ENCODE assay signal across 1 cellular context in the genomic region with DNA sequence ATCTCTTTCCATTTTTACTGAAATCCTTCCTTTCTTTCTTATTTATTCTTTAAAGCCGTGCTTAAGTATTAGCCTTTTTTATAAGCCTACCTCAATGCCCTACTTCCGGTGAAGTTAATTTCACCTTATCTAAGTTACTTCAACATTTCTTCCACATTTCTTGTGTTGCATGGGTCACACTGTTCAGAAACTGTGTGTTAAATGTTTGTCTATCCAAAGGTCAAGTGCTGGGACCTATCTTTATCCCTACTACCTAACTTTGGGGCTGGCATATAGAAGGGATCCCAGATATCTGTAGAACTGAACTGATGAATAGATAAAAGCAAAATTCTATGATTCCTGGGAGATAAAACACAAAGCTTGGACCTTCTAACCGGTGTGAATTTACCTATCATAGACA.
TF ChIP-seq lines count a peak whose summit lies in the region.

No MANE protein-coding gene starts in this region.

TF ChIP-seq in GM23338, 12 proteins besides CTCF, POLR2A, EP300 and RAD21 (continued from another document):
- TF ChIP-seq, protein P1, sequence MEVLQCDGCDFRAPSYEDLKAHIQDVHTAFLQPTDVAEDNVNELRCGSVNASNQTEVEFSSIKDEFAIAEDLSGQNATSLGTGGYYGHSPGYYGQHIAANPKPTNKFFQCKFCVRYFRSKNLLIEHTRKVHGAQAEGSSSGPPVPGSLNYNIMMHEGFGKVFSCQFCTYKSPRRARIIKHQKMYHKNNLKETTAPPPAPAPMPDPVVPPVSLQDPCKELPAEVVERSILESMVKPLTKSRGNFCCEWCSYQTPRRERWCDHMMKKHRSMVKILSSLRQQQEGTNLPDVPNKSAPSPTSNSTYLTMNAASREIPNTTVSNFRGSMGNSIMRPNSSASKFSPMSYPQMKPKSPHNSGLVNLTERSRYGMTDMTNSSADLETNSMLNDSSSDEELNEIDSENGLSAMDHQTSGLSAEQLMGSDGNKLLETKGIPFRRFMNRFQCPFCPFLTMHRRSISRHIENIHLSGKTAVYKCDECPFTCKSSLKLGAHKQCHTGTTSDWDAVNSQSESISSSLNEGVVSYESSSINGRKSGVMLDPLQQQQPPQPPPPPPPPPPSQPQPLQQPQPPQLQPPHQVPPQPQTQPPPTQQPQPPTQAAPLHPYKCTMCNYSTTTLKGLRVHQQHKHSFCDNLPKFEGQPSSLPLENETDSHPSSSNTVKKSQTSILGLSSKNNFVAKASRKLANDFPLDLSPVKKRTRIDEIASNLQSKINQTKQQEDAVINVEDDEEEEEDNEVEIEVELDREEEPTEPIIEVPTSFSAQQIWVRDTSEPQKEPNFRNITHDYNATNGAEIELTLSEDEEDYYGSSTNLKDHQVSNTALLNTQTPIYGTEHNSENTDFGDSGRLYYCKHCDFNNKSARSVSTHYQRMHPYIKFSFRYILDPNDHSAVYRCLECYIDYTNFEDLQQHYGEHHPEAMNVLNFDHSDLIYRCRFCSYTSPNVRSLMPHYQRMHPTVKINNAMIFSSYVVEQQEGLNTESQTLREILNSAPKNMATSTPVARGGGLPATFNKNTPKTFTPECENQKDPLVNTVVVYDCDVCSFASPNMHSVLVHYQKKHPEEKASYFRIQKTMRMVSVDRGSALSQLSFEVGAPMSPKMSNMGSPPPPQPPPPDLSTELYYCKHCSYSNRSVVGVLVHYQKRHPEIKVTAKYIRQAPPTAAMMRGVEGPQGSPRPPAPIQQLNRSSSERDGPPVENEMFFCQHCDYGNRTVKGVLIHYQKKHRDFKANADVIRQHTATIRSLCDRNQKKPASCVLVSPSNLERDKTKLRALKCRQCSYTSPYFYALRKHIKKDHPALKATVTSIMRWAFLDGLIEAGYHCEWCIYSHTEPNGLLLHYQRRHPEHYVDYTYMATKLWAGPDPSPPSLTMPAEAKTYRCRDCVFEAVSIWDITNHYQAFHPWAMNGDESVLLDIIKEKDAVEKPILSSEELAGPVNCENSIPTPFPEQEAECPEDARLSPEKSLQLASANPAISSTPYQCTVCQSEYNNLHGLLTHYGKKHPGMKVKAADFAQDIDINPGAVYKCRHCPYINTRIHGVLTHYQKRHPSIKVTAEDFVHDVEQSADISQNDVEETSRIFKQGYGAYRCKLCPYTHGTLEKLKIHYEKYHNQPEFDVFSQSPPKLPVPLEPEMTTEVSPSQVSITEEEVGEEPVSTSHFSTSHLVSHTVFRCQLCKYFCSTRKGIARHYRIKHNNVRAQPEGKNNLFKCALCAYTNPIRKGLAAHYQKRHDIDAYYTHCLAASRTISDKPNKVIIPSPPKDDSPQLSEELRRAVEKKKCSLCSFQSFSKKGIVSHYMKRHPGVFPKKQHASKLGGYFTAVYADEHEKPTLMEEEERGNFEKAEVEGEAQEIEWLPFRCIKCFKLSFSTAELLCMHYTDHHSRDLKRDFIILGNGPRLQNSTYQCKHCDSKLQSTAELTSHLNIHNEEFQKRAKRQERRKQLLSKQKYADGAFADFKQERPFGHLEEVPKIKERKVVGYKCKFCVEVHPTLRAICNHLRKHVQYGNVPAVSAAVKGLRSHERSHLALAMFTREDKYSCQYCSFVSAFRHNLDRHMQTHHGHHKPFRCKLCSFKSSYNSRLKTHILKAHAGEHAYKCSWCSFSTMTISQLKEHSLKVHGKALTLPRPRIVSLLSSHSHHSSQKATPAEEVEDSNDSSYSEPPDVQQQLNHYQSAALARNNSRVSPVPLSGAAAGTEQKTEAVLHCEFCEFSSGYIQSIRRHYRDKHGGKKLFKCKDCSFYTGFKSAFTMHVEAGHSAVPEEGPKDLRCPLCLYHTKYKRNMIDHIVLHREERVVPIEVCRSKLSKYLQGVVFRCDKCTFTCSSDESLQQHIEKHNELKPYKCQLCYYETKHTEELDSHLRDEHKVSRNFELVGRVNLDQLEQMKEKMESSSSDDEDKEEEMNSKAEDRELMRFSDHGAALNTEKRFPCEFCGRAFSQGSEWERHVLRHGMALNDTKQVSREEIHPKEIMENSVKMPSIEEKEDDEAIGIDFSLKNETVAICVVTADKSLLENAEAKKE (CRISPR knock-in tag; IDR thresholded peaks at IDR 0.05), result no peak
- TF ChIP-seq JUNB (IDR thresholded peaks at IDR 0.05; ENCODE audit: unreplicated experiment), result no peak
- no peak for TF ChIP-seq NANOG (IDR thresholded peaks at IDR 0.05; ENCODE audit: borderline replicate concordance)
- TF ChIP-seq, protein P2, sequence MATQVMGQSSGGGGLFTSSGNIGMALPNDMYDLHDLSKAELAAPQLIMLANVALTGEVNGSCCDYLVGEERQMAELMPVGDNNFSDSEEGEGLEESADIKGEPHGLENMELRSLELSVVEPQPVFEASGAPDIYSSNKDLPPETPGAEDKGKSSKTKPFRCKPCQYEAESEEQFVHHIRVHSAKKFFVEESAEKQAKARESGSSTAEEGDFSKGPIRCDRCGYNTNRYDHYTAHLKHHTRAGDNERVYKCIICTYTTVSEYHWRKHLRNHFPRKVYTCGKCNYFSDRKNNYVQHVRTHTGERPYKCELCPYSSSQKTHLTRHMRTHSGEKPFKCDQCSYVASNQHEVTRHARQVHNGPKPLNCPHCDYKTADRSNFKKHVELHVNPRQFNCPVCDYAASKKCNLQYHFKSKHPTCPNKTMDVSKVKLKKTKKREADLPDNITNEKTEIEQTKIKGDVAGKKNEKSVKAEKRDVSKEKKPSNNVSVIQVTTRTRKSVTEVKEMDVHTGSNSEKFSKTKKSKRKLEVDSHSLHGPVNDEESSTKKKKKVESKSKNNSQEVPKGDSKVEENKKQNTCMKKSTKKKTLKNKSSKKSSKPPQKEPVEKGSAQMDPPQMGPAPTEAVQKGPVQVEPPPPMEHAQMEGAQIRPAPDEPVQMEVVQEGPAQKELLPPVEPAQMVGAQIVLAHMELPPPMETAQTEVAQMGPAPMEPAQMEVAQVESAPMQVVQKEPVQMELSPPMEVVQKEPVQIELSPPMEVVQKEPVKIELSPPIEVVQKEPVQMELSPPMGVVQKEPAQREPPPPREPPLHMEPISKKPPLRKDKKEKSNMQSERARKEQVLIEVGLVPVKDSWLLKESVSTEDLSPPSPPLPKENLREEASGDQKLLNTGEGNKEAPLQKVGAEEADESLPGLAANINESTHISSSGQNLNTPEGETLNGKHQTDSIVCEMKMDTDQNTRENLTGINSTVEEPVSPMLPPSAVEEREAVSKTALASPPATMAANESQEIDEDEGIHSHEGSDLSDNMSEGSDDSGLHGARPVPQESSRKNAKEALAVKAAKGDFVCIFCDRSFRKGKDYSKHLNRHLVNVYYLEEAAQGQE (IDR thresholded peaks at IDR 0.05; ENCODE audit: unreplicated experiment), result no peak
- no peak for TF ChIP-seq EZH2 (IDR thresholded peaks at IDR 0.05; ENCODE audit: low read depth, unreplicated experiment)
- TF ChIP-seq POLR2AphosphoS5 (IDR thresholded peaks at IDR 0.05; ENCODE audit: low read depth), result no peak
- TF ChIP-seq STAT1 (IDR thresholded peaks at IDR 0.05; ENCODE audit: unreplicated experiment), result no peak
- no peak for TF ChIP-seq ZNF114 (CRISPR knock-in tag; IDR thresholded peaks at IDR 0.05)
- no peak for TF ChIP-seq EZH2phosphoT487 (IDR thresholded peaks at IDR 0.05; ENCODE audit: unreplicated experiment)
